1 cellular context compared by ENCODE assay signal in the genomic region with DNA sequence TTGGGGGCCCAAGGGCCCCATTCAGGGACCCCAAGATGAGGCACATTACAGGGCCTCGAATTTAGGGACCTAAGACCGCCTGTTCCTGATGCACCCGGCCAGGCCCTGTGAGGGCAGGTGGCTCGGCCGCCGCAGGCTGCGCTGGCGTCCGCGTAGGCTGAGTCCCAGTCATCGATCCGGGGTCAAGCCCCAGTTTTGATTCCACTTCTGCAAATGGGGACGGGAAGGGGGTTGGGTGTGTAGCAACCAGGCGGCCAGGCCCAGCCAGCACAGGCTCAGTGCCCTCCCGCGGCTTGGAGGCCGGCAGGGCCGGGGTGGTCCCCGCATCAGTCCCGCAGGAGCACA.
TF ChIP-seq lines count a peak whose summit lies in the region.

No MANE protein-coding gene starts in this region.

TF ChIP-seq in HEK293, 187 proteins besides CTCF, POLR2A, EP300 and RAD21 (continued from another document):
- TF ChIP-seq, protein P1, sequence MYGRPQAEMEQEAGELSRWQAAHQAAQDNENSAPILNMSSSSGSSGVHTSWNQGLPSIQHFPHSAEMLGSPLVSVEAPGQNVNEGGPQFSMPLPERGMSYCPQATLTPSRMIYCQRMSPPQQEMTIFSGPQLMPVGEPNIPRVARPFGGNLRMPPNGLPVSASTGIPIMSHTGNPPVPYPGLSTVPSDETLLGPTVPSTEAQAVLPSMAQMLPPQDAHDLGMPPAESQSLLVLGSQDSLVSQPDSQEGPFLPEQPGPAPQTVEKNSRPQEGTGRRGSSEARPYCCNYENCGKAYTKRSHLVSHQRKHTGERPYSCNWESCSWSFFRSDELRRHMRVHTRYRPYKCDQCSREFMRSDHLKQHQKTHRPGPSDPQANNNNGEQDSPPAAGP (tag by site-specific recombination; IDR thresholded peaks at IDR 0.05) = no peak
- TF ChIP-seq ZNF548 (tag by site-specific recombination; IDR thresholded peaks at IDR 0.05) = no peak
